Comparison of ENCODE assay signal across 12 cellular contexts in the genomic region with DNA sequence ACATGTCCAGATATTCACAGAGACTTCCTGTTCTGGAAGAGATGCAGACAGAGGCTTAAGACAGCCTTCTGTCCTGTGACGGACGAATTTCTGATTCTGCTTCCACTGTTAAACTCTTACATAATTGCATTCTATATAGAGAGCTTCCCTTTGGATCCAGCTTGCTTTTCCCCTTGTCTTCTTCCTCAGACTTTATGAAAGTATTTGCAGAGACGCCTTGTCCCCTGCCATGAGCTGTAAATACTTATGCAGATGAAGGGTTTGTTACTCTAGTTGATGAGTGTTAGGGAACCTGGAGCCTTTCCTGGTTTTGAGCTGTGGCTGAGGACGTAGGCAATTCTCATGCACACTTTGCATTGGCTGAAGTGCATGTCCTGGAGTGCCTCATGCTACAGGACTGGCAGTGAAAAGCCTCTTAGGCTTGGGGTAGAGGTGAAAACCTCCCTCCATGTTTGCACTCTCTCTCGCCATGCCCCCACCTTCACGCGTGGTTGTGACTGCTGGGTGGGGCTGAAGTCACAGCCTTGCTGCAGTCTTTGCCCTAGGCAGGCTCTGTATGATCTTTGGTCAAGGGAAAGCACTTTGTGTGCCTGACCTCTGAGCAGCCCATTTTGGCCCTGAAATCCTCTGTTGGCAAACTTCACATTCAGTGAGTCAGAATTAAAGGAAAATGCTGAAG.
DNase-seq lines count a peak whose midpoint lies in the region; ATAC-seq, FAIRE-seq and TF ChIP-seq lines count a peak whose summit lies in the region.
"Had no signal": no experiment of that assay in that cellular context is flagged by ENCODE, and none has a peak within 500 bp of the region (broad histone marks: within the 10 kb centered on the region; RNA-seq: fewer than 3 reads in every experiment).

No MANE protein-coding gene starts in this region.

- no peaks in the 10 kb centered on the region for H3K9me3 Mint-ChIP-seq in activated CD4-positive, alpha-beta T cell treated with anti-CD3 and anti-CD28 coated beads, Interleukin-2, amount 10 ng/mL, durations not matched to agents 24 days and 14 days
- H3K9me3 Mint-ChIP-seq: T-helper 1 cell treated with Interleukin-12 subunit alpha and Interleukin-12 subunit beta and Interleukin-4 antibody, amounts not matched to agents 30 μg/mL and 1 μg/mL, for 36 hours had no signal

- DNase-seq in LHCN-M2 (ENCODE audit: low read depth): peak; percentile 50
- peak; percentile 50 for DNase-seq in endothelial cell of umbilical vein (ENCODE audit: low read depth, low spot score)
- DNase-seq in left lung: peak; percentile 73 to 78
- DNase-seq in stromal cell of bone marrow (ENCODE audit: low read depth): peak; percentile 51
- no peak for DNase-seq in activated CD4-positive, alpha-beta T cell treated with anti-CD3 and anti-CD28 coated beads, Interleukin-2, amount 10 ng/mL, durations not matched to agents 24 days and 14 days
- no peak for DNase-seq in NCI-H82 treated with DMSO at 0.1 percent for 48 hours (lab: John Stamatoyannopoulos, UW; ENCODE audit: unreplicated experiment)
- DNase-seq: DND-41, NCI-H2171 treated with DMSO at 0.1 percent for 48 hours had no signal

- no peak for TF ChIP-seq POLR2A in endothelial cell of umbilical vein (IDR thresholded peaks at IDR 0.05; ENCODE audit: low read depth, low read length)

- H3K27me3 ChIP-seq in endothelial cell of umbilical vein (ENCODE audit: control insufficient read depth in 2 of 2, insufficient read depth in 2 of 2, low read length in 2 of 2) (no peaks in the 10 kb centered on the region), left lung (no peaks in the 10 kb centered on the region)

- CTCF ChIA-PET in endothelial cell of umbilical vein (lab: Charles Lee): interaction anchor here (1.2 kb wide), 1 partner anchor 8 kb away, joined by 5 read pairs; no protein-coding TSS in a partner anchor

- H3K36me3 Mint-ChIP-seq in activated CD4-positive, alpha-beta T cell treated with anti-CD3 and anti-CD28 coated beads, Interleukin-2, amount 10 ng/mL, durations not matched to agents 24 days and 14 days (ENCODE audit: low read depth): no peaks in the 10 kb centered on the region

- no peaks in the 10 kb centered on the region for H3K4me1 Mint-ChIP-seq in activated CD4-positive, alpha-beta T cell treated with anti-CD3 and anti-CD28 coated beads, Interleukin-2, amount 10 ng/mL, durations not matched to agents 24 days and 14 days
- H3K4me1 Mint-ChIP-seq: activated T-helper 17 cell treated with anti-CD3 and anti-CD28 coated beads, Interleukin-2, amount 50 U/mL, for 72 hours had no signal

- H3K9me3 ChIP-seq in endothelial cell of umbilical vein (replicated peaks; ENCODE audit: control insufficient read depth, insufficient read depth, low read length) (no peaks in the 10 kb centered on the region), left lung (no peaks in the 10 kb centered on the region)

- intact Hi-C loops in endothelial cell of umbilical vein (cut with micrococcal nuclease) (loop anchor here (2.0 kb wide), 1 partner anchor 283 kb away; no protein-coding TSS in a partner anchor), left lung (cut with DNase I) (no loop called here)
- intact Hi-C loops in activated CD4-positive, alpha-beta T cell treated with anti-CD3 and anti-CD28 coated beads, Interleukin-2, amount 10 ng/mL, durations not matched to agents 24 days and 14 days (cut with micrococcal nuclease): no loop called here

- H3K4me3 ChIP-seq in endothelial cell of umbilical vein (replicated peaks in 1 of 3; ENCODE audit: insufficient read depth in 1 of 3, low read depth in 1 of 3, low read length in 3 of 3) (no peak overlapping the region), left lung (no peak overlapping the region)

- peak; percentile 88 for ATAC-seq in left lung
- ATAC-seq in HG03108 (IDR thresholded peaks at IDR 0.05; ENCODE audit: unreplicated experiment): no peak
- ATAC-seq in HG02885 (IDR thresholded peaks at IDR 0.05; ENCODE audit: poor library complexity, unreplicated experiment): no peak
- ATAC-seq: activated T-helper 17 cell treated with anti-CD3 and anti-CD28 coated beads, Interleukin-2, amount 50 U/mL, for 72 hours had no signal

- H3K4me2 ChIP-seq in endothelial cell of umbilical vein (ENCODE audit: insufficient read depth, low read length): peak overlapping the region; percentile 83

- H3K9me1 ChIP-seq in endothelial cell of umbilical vein (replicated peaks; ENCODE audit: control insufficient read depth, extremely low read depth, insufficient read depth, low read length): no peaks in the 10 kb centered on the region

- H3K27ac ChIP-seq in endothelial cell of umbilical vein (ENCODE audit: insufficient read depth, low read depth, low read length): no peak overlapping the region
- peak overlapping the region; percentile 60 to 72 for H3K27ac ChIP-seq in left lung

- POLR2A ChIA-PET in endothelial cell of umbilical vein (lab: Charles Lee): no interaction called here

- dilution Hi-C loops in endothelial cell of umbilical vein (cut with MboI; ENCODE audit: extremely low pct_ligation_motif_present, low sequenced_read_pairs): no loop called here

- BruUV-seq in endothelial cell of umbilical vein (replicated peaks; lab: Mats Ljungman, UMichigan): no TSS peak

- no peak for FAIRE-seq in endothelial cell of umbilical vein (lab: Jason Lieb, UNC)

- no peaks in the 10 kb centered on the region for H3K79me2 ChIP-seq in endothelial cell of umbilical vein (ENCODE audit: control insufficient read depth, insufficient read depth, low read length)

- H3K4me1 ChIP-seq in endothelial cell of umbilical vein (ENCODE audit: control insufficient read depth, extremely low read depth, insufficient read depth, low read length) (peaks cover 25% of the 10 kb centered on the region), left lung (peaks cover 24 to 34% of the 10 kb centered on the region in 2 donors)

- H4K20me1 ChIP-seq in endothelial cell of umbilical vein (replicated peaks; ENCODE audit: control insufficient read depth, extremely low read depth, insufficient read depth, low read length): no peaks in the 10 kb centered on the region

- H3K27me3 Mint-ChIP-seq in activated CD4-positive, alpha-beta T cell treated with anti-CD3 and anti-CD28 coated beads, Interleukin-2, amount 10 ng/mL, durations not matched to agents 24 days and 14 days: no peaks in the 10 kb centered on the region
- H3K27me3 Mint-ChIP-seq: activated T-helper 17 cell treated with anti-CD3 and anti-CD28 coated beads, Interleukin-2, amount 50 U/mL, for 72 hours had no signal

- H2AFZ ChIP-seq in endothelial cell of umbilical vein (ENCODE audit: low read depth, low read length): peak overlapping the region; percentile 19

- no peak overlapping the region for H3K27ac Mint-ChIP-seq in activated CD4-positive, alpha-beta T cell treated with anti-CD3 and anti-CD28 coated beads, Interleukin-2, amount 10 ng/mL, durations not matched to agents 24 days and 14 days
- H3K27ac Mint-ChIP-seq: activated T-helper 17 cell treated with anti-CD3 and anti-CD28 coated beads, Interleukin-2, amount 50 U/mL, for 72 hours; T-helper 1 cell treated with Interleukin-12 subunit alpha and Interleukin-12 subunit beta and Interleukin-4 antibody, amounts not matched to agents 30 μg/mL and 1 μg/mL, for 36 hours had no signal

- H3K4me3 Mint-ChIP-seq in activated CD4-positive, alpha-beta T cell treated with anti-CD3 and anti-CD28 coated beads, Interleukin-2, amount 10 ng/mL, durations not matched to agents 24 days and 14 days: no peak overlapping the region
- H3K4me3 Mint-ChIP-seq: activated T-helper 17 cell treated with anti-CD3 and anti-CD28 coated beads, Interleukin-2, amount 50 U/mL, for 72 hours; T-helper 1 cell treated with Interleukin-12 subunit alpha and Interleukin-12 subunit beta and Interleukin-4 antibody, amounts not matched to agents 30 μg/mL and 1 μg/mL, for 36 hours had no signal

- H3K36me3 ChIP-seq in endothelial cell of umbilical vein (ENCODE audit: control insufficient read depth in 2 of 2, extremely low read depth in 1 of 2, insufficient read depth in 2 of 2, low read length in 2 of 2) (no peaks in the 10 kb centered on the region), left lung (no peaks in the 10 kb centered on the region)

- no peak overlapping the region for H3K9ac ChIP-seq in endothelial cell of umbilical vein (replicated peaks; ENCODE audit: extremely low read depth, insufficient read depth, low read length)

- TF ChIP-seq CTCF in endothelial cell of umbilical vein (IDR thresholded peaks at IDR 0.05; ENCODE audit: extremely low read depth in 1 of 2, insufficient read depth in 1 of 2, low read depth in 1 of 2, low read length in 2 of 2) (no peak), left lung (IDR thresholded peaks at IDR 0.05) (no peak)

TF ChIP-seq in endothelial cell of umbilical vein, 7 proteins besides CTCF, POLR2A, EP300 and RAD21:
- peak; percentile 10 for TF ChIP-seq FOS (IDR thresholded peaks at IDR 0.05; ENCODE audit: borderline replicate concordance, insufficient read depth, low read length)
- TF ChIP-seq MYC (IDR thresholded peaks at IDR 0.05; ENCODE audit: low read depth, low read length): no peak

Comparison
In these comparisons a context has a peak if more than half of its experiments do, and no peak if none do; other contexts are left out.
1. DNase-seq: peak in LHCN-M2 (single experiment), endothelial cell of umbilical vein (single experiment), left lung (2 of 2) and stromal cell of bone marrow (single experiment); none in activated CD4-positive, alpha-beta T cell treated with anti-CD3 and anti-CD28 coated beads, Interleukin-2, amount 10 ng/mL, durations not matched to agents 24 days and 14 days (single experiment) and NCI-H82 treated with DMSO at 0.1 percent for 48 hours (single experiment).